In genomic region chr3:122383915-122384697, GRCh38 we compare ENCODE assay signal across 8 cellular contexts. TPM values are rescaled to one million over a fixed set of nuclear protein-coding genes. Genes with fewer than 3 reads are reported as not detected.
DNase-seq lines count a peak whose midpoint lies in the region; ATAC-seq and TF ChIP-seq lines count a peak whose summit lies in the region.

FAM162A (plus strand) TSS chr3:122384182; CDS start chr3:122384266, 84 bp downstream.

- H3F3A ChIP-seq in PC-9 (ENCODE audit: insufficient read depth, low read depth), result no peaks in the 10 kb centered on the region

- H3K79me2 ChIP-seq in PC-9 (ENCODE audit: low read depth), result peaks cover 25% of the 10 kb centered on the region

- peaks cover 68% of the 10 kb centered on the region for H3K36me3 Mint-ChIP-seq in activated T-cell treated with anti-CD3 and anti-CD28 coated beads, Interleukin-2, amount 50 U/mL, for 24 hours (ENCODE audit: low read depth)

- H3K27me3 ChIP-seq in PC-9 (ENCODE audit: insufficient read depth, low read depth), result no peaks in the 10 kb centered on the region
- H3K27me3 ChIP-seq in esophagus (ENCODE audit: control insufficient read depth in 1 of 2, insufficient read depth in 2 of 2, low read length in 2 of 2), result no peaks in the 10 kb centered on the region
- H3K27me3 ChIP-seq in muscle layer of duodenum (ENCODE audit: low read depth, low read length), result no peaks in the 10 kb centered on the region

- in situ Hi-C loops in KBM-7 (cut with MboI; ENCODE audit: low pct_unique_long_range_greater_than_20kb, low sequenced_read_pairs), result no loop called here

- H3K4me3 ChIP-seq in PC-9, result peak within 1 kb of the TSS; percentile 85
- H3K4me3 ChIP-seq in esophagus (ENCODE audit: low read depth in 1 of 2, low read length in 2 of 2), result peak within 1 kb of the TSS; percentile 79 to 96
- peak within 1 kb of the TSS; percentile 95 to 100 for H3K4me3 ChIP-seq in muscle layer of duodenum (ENCODE audit: low read depth in 1 of 2, low read length in 2 of 2)

- no peaks in the 10 kb centered on the region for H3K9me2 ChIP-seq in PC-9 (ENCODE audit: insufficient read depth)

- peaks cover 67% of the 10 kb centered on the region for H3K4me1 Mint-ChIP-seq in activated T-cell treated with anti-CD3 and anti-CD28 coated beads, Interleukin-2, amount 50 U/mL, for 24 hours (ENCODE audit: low read depth)

- peak within 1 kb of the TSS; percentile 94 for H2AFZ ChIP-seq in PC-9

- H3K27me3 Mint-ChIP-seq in activated T-cell treated with anti-CD3 and anti-CD28 coated beads, Interleukin-2, amount 50 U/mL, for 24 hours, result no peaks in the 10 kb centered on the region

- ATAC-seq in GM21717 (IDR thresholded peaks at IDR 0.05; ENCODE audit: unreplicated experiment), result peak; percentile 88

- CTCF ChIA-PET in PC-9 (lab: Charles Lee), result interaction anchor here (0.5 to 2.1 kb wide), 8 partner anchors 9 to 838 kb away, joined by 3 to 10 read pairs (median 4); partner anchors contain the start of gene POLQ

- H3K4me1 ChIP-seq in PC-9 (replicated peaks; ENCODE audit: insufficient read depth) (peaks cover 18% of the 10 kb centered on the region; the same call in 1 of the 2 replicates), esophagus (ENCODE audit: control insufficient read depth in 2 of 2, insufficient read depth in 2 of 2, low read length in 1 of 2) (no peaks in the 10 kb centered on the region), muscle layer of duodenum (ENCODE audit: control insufficient read depth in 1 of 2, insufficient read depth in 2 of 2, low read length in 2 of 2) (peaks cover 10 to 21% of the 10 kb centered on the region in 2 donors)

- TF ChIP-seq CTCF in PC-9 (conservative IDR thresholded peaks at IDR 0.05), result peak; percentile 64

- no TSS peak for BruUV-seq in PC-9 (replicated peaks; lab: Mats Ljungman, UMichigan)

- intact Hi-C loops in PC-9 (cut with micrococcal nuclease; ENCODE audit: unreplicated experiment), result loop anchor here (1.0 to 5.0 kb wide), 3 partner anchors 32 to 837 kb away; partner anchors contain the start of genes POLQ and WDR5B

- H3K9me3 Mint-ChIP-seq in activated T-cell treated with anti-CD3 and anti-CD28 coated beads, Interleukin-2, amount 50 U/mL, for 24 hours, result no peaks in the 10 kb centered on the region

- POLR2A ChIA-PET in PC-9 (lab: Charles Lee; ENCODE audit: unreplicated experiment), result interaction anchor here (0.6 to 1.6 kb wide), 14 partner anchors 9 to 1885 kb away, joined by 3 to 16 read pairs (median 4); partner anchors contain the start of genes HSPBAP1, SEC22A and WDR5B

- H3K36me3 ChIP-seq in PC-9 (ENCODE audit: low read depth), result no peaks in the 10 kb centered on the region
- no peaks in the 10 kb centered on the region for H3K36me3 ChIP-seq in esophagus (ENCODE audit: control insufficient read depth in 2 of 2, insufficient read depth in 2 of 2, low read length in 1 of 2)
- peaks cover 0 to 8% of the 10 kb centered on the region in 2 donors for H3K36me3 ChIP-seq in muscle layer of duodenum (ENCODE audit: control insufficient read depth in 1 of 2, insufficient read depth in 2 of 2, low read length in 2 of 2)

- WGBS in esophagus, 2 donors, result 0 to 1% methylated on average over 51 of the region's 51 CpGs

- H3K9me3 ChIP-seq in PC-9 (ENCODE audit: insufficient read depth, low read depth), result no peaks in the 10 kb centered on the region
- no peaks in the 10 kb centered on the region for H3K9me3 ChIP-seq in esophagus (ENCODE audit: control insufficient read depth in 2 of 2, insufficient read depth in 1 of 2, low read depth in 1 of 2, low read length in 1 of 2)
- no peaks in the 10 kb centered on the region for H3K9me3 ChIP-seq in muscle layer of duodenum (ENCODE audit: control insufficient read depth in 1 of 2, low read length in 2 of 2)

- peak within 1 kb of the TSS; percentile 96 for H3K4me2 ChIP-seq in PC-9

- peak within 1 kb of the TSS; percentile 98 for H3K27ac Mint-ChIP-seq in activated T-cell treated with anti-CD3 and anti-CD28 coated beads, Interleukin-2, amount 50 U/mL, for 24 hours

- DNase-seq in DMS53 treated with DMSO at 0.1 percent for 48 hours (lab: John Stamatoyannopoulos, UW; ENCODE audit: unreplicated experiment) (peak; percentile 82), KBM-7 (peak; percentile 95), PC-9 (peak; percentile 87 to 96)
- DNase-seq in activated T-cell treated with anti-CD3 and anti-CD28 coated beads, Interleukin-2, amount 50 U/mL, for 24 hours, result peak; percentile 96
- DNase-seq in stimulated activated CD8-positive, alpha-beta memory T cell treated with anti-CD3 and anti-CD28 coated beads, Interleukin-7, amount 100 ng/mL, for 48 hours (ENCODE audit: extremely low read depth in 1 of 2, low read depth in 1 of 2), result peak; percentile 87 to 89

- no peaks in the 10 kb centered on the region for H4K20me1 ChIP-seq in PC-9 (ENCODE audit: insufficient read depth)

- peak within 1 kb of the TSS; percentile 96 for H3K4me3 Mint-ChIP-seq in activated T-cell treated with anti-CD3 and anti-CD28 coated beads, Interleukin-2, amount 50 U/mL, for 24 hours

- H3K27ac ChIP-seq in PC-9, result peak within 1 kb of the TSS; percentile 66
- peak within 1 kb of the TSS; percentile 90 to 97 for H3K27ac ChIP-seq in esophagus (ENCODE audit: low read depth in 2 of 2, low read length in 1 of 2)
- peak within 1 kb of the TSS; percentile 98 for H3K27ac ChIP-seq in muscle layer of duodenum (ENCODE audit: low read length)

RNA-seq across cellular contexts. Expression of gene FAM162A, which starts in this region (rescaled TPM):
- 36.8 and 41.0 TPM in 2 replicates for total RNA-seq in PC-9 (2021)
- 100 to 1,000 TPM; 242 TPM for polyA plus RNA-seq in esophagus

Comparison
In these comparisons a context has a peak if more than half of its experiments do, and no peak if none do; other contexts are left out.
1. Peak in every context shown above with its lines: DNase-seq, ATAC-seq, H3K4me3 ChIP-seq and H3K27ac ChIP-seq.